13 cellular contexts compared by ENCODE assay signal in genomic region chr16:89404561-89404960, GRCh38.
DNase-seq lines count a peak whose midpoint lies in the region; ATAC-seq lines count a peak whose summit lies in the region.
"Had no signal": no experiment of that assay in that cellular context is flagged by ENCODE, and none has a peak within 500 bp of the region (broad histone marks: within the 10 kb centered on the region; RNA-seq: fewer than 3 reads in every experiment).

No MANE protein-coding gene starts in this region.

- H3K9me3 Mint-ChIP-seq in stimulated activated naive CD8-positive, alpha-beta T cell treated with anti-CD3 and anti-CD28 coated beads, Interleukin-15, Interleukin-2, amounts not matched to agents 100 ng/mL and 50 ng/mL, for 24 hours: no peaks in the 10 kb centered on the region
- H3K9me3 Mint-ChIP-seq in activated naive CD8-positive, alpha-beta T cell treated with anti-CD3 and anti-CD28 coated beads for 36 hours: no peaks in the 10 kb centered on the region
- H3K9me3 Mint-ChIP-seq in immature natural killer cell: no peaks in the 10 kb centered on the region
- H3K9me3 Mint-ChIP-seq: stimulated activated naive CD8-positive, alpha-beta T cell treated with anti-CD3 and anti-CD28 coated beads, Interleukin-15, amount 100 ng/mL, for 72 hours had no signal

- H3K4me1 Mint-ChIP-seq in stimulated activated naive CD8-positive, alpha-beta T cell treated with anti-CD3 and anti-CD28 coated beads, Interleukin-15, Interleukin-2, amounts not matched to agents 100 ng/mL and 50 ng/mL, for 24 hours (ENCODE audit: low read depth): peaks cover 83% of the 10 kb centered on the region
- peaks cover 75% of the 10 kb centered on the region for H3K4me1 Mint-ChIP-seq in activated naive CD8-positive, alpha-beta T cell treated with anti-CD3 and anti-CD28 coated beads for 36 hours
- peaks cover 78 to 83% of the 10 kb centered on the region in 2 donors for H3K4me1 Mint-ChIP-seq in immature natural killer cell

- no peak for ATAC-seq in stimulated activated naive CD8-positive, alpha-beta T cell treated with anti-CD3 and anti-CD28 coated beads, Interleukin-15, Interleukin-2, amounts not matched to agents 100 U/mL and 50 U/mL, for 24 hours
- no peak for ATAC-seq in GM21576 (IDR thresholded peaks at IDR 0.05; ENCODE audit: unreplicated experiment)
- ATAC-seq: stimulated activated naive CD8-positive, alpha-beta T cell treated with anti-CD3 and anti-CD28 coated beads, Interleukin-15, amount 100 ng/mL, for 72 hours had no signal

- no peaks in the 10 kb centered on the region for H3K27me3 Mint-ChIP-seq in stimulated activated naive CD8-positive, alpha-beta T cell treated with anti-CD3 and anti-CD28 coated beads, Interleukin-15, Interleukin-2, amounts not matched to agents 100 ng/mL and 50 ng/mL, for 24 hours
- H3K27me3 Mint-ChIP-seq in activated naive CD8-positive, alpha-beta T cell treated with anti-CD3 and anti-CD28 coated beads for 36 hours: no peaks in the 10 kb centered on the region
- H3K27me3 Mint-ChIP-seq in immature natural killer cell (ENCODE audit: low read depth in 3 of 3): peaks cover 2 to 21% (median 17%) of the 10 kb centered on the region in 3 donors
- H3K27me3 Mint-ChIP-seq: stimulated activated naive CD8-positive, alpha-beta T cell treated with anti-CD3 and anti-CD28 coated beads, Interleukin-15, amount 100 ng/mL, for 72 hours had no signal

- no peak overlapping the region for H3K4me3 Mint-ChIP-seq in stimulated activated naive CD8-positive, alpha-beta T cell treated with anti-CD3 and anti-CD28 coated beads, Interleukin-15, Interleukin-2, amounts not matched to agents 100 ng/mL and 50 ng/mL, for 24 hours
- no peak overlapping the region for H3K4me3 Mint-ChIP-seq in activated naive CD8-positive, alpha-beta T cell treated with anti-CD3 and anti-CD28 coated beads for 36 hours
- peak overlapping the region in 3 of 5 donors; percentile 29 to 42 (median 38) for H3K4me3 Mint-ChIP-seq in immature natural killer cell

- peak overlapping the region; percentile 75 for H3K27ac Mint-ChIP-seq in stimulated activated naive CD8-positive, alpha-beta T cell treated with anti-CD3 and anti-CD28 coated beads, Interleukin-15, Interleukin-2, amounts not matched to agents 100 ng/mL and 50 ng/mL, for 24 hours
- H3K27ac Mint-ChIP-seq in activated naive CD8-positive, alpha-beta T cell treated with anti-CD3 and anti-CD28 coated beads for 36 hours: peak overlapping the region; percentile 88
- H3K27ac Mint-ChIP-seq in immature natural killer cell: peak overlapping the region in 5 of 6 donors; percentile 6 to 81 (median 40)

- peaks cover 21% of the 10 kb centered on the region for H3K36me3 Mint-ChIP-seq in stimulated activated naive CD8-positive, alpha-beta T cell treated with anti-CD3 and anti-CD28 coated beads, Interleukin-15, Interleukin-2, amounts not matched to agents 100 ng/mL and 50 ng/mL, for 24 hours (ENCODE audit: low read depth)
- peaks cover 22% of the 10 kb centered on the region for H3K36me3 Mint-ChIP-seq in activated naive CD8-positive, alpha-beta T cell treated with anti-CD3 and anti-CD28 coated beads for 36 hours
- H3K36me3 Mint-ChIP-seq in immature natural killer cell: no peaks in the 10 kb centered on the region

- intact Hi-C loops in head of caudate nucleus (cut with DNase I): no loop called here

- no peak for DNase-seq in stimulated activated naive CD8-positive, alpha-beta T cell treated with anti-CD3 and anti-CD28 coated beads, Interleukin-15, Interleukin-2, amounts not matched to agents 100 U/mL and 50 U/mL, for 24 hours
- DNase-seq in activated naive CD8-positive, alpha-beta T cell treated with anti-CD3 and anti-CD28 coated beads for 36 hours: no peak
- DNase-seq in immature natural killer cell: no peak
- no peak for DNase-seq in head of caudate nucleus
- no peak for DNase-seq in NAMALWA (ENCODE audit: low spot score)
- DNase-seq in SIG-M5 treated with dmso at 0.1 percent for 504 hours (lab: John Stamatoyannopoulos, UW; ENCODE audit: unreplicated experiment): no peak
- DNase-seq: effector CD4-positive, alpha-beta T cell; hypothalamus; mesendoderm; stimulated activated CD4-positive, alpha-beta T cell treated with anti-CD3 and anti-CD28 coated beads, Interleukin-2, amount 100 ng/mL, for 48 hours; stimulated activated naive CD8-positive, alpha-beta T cell treated with anti-CD3 and anti-CD28 coated beads, Interleukin-15, amount 100 ng/mL, for 72 hours had no signal

Comparison
In these comparisons a context has a peak if more than half of its experiments do, and no peak if none do; other contexts are left out.
1. H3K4me3 Mint-ChIP-seq: peak in immature natural killer cell (3 of 5); none in stimulated activated naive CD8-positive, alpha-beta T cell treated with anti-CD3 and anti-CD28 coated beads, Interleukin-15, Interleukin-2, amounts not matched to agents 100 ng/mL and 50 ng/mL, for 24 hours (single experiment) and activated naive CD8-positive, alpha-beta T cell treated with anti-CD3 and anti-CD28 coated beads for 36 hours (single experiment).
2. Peak in every context shown above with its lines, with median percentiles within 50 percentile points of each other: H3K27ac Mint-ChIP-seq.